ENCODE assay signal across 1 cellular context in genomic region chr9:121707477-121708424, GRCh38.
TF ChIP-seq lines count a peak whose summit lies in the region.

No MANE protein-coding gene starts in this region.

TF ChIP-seq in GM12878, 131 proteins besides CTCF, POLR2A, EP300 and RAD21 (continued from another document):
- TF ChIP-seq CEBPZ (IDR thresholded peaks at IDR 0.05; ENCODE audit: low read depth, low read length) (no peak), JUND (IDR thresholded peaks at IDR 0.05; ENCODE audit: low read depth, low read length) (no peak), KAT2A (conservative IDR thresholded peaks at IDR 0.05; ENCODE audit: control insufficient read depth, low read depth, low read length) (no peak), SMC3 (IDR thresholded peaks at IDR 0.05; ENCODE audit: borderline replicate concordance, low read length) (no peak), E4F1 (IDR thresholded peaks at IDR 0.05; ENCODE audit: borderline replicate concordance, partially characterized antibody) (no peak), JUNB (IDR thresholded peaks at IDR 0.05) (peak; percentile 38; the same call in 1 of the 2 replicates), IRF4 (IDR thresholded peaks at IDR 0.05; ENCODE audit: low read depth, low read length) (peak; percentile 56; the same call in 1 of the 2 replicates), USF1 (IDR thresholded peaks at IDR 0.05; ENCODE audit: borderline replicate concordance, extremely low read length, insufficient read depth, low read depth, low read length) (no peak), PAX5 (IDR thresholded peaks at IDR 0.05; ENCODE audit: borderline replicate concordance, low read depth, low read length) (0 out of 2 replicates have a peak, but pooled peaks have one; percentile 20), LARP7 (IDR thresholded peaks at IDR 0.05) (no peak), SKIL (IDR thresholded peaks at IDR 0.05; ENCODE audit: low read depth, poor library complexity, severe bottlenecking) (no peak), SUPT20H (IDR thresholded peaks at IDR 0.05; ENCODE audit: borderline replicate concordance, control insufficient read depth, low read depth, low read length) (no peak), SPI1 (IDR thresholded peaks at IDR 0.05; ENCODE audit: borderline replicate concordance, insufficient read depth, low read depth, low read length) (peak; percentile 36; the same call in 1 of the 2 replicates), CREM (IDR thresholded peaks at IDR 0.05; ENCODE audit: low read depth) (no peak), TCF7 (IDR thresholded peaks at IDR 0.05; ENCODE audit: borderline replicate concordance) (no peak), NR2C1 (IDR thresholded peaks at IDR 0.05) (no peak), ESRRA (IDR thresholded peaks at IDR 0.05; ENCODE audit: low read length) (no peak), BCL3 (IDR thresholded peaks at IDR 0.05; ENCODE audit: borderline replicate concordance, insufficient read depth, low read depth, low read length, poor library complexity, severe bottlenecking) (no peak), TCF12 (IDR thresholded peaks at IDR 0.05; ENCODE audit: low read depth, low read length) (0 out of 2 replicates have a peak, but pooled peaks have one; percentile 39), BCL11A (IDR thresholded peaks at IDR 0.05; ENCODE audit: low read depth, low read length) (no peak), IKZF2 (IDR thresholded peaks at IDR 0.05) (no peak), WRNIP1 (IDR thresholded peaks at IDR 0.05; ENCODE audit: borderline replicate concordance, low read depth, low read length) (no peak), ZNF24 (IDR thresholded peaks at IDR 0.05) (no peak), RUNX3 (IDR thresholded peaks at IDR 0.05; ENCODE audit: low read length) (no peak)
